9 cellular contexts compared by ENCODE assay signal in genomic region chr20:58048096-58048702, GRCh38.
DNase-seq lines count a peak whose midpoint lies in the region; ATAC-seq and TF ChIP-seq lines count a peak whose summit lies in the region.
"Had no signal": no experiment of that assay in that cellular context is flagged by ENCODE, and none has a peak within 500 bp of the region (broad histone marks: within the 10 kb centered on the region; RNA-seq: fewer than 3 reads in every experiment).

No MANE protein-coding gene starts in this region.

- intact Hi-C loops in Calu3 (cut with micrococcal nuclease; ENCODE audit: unreplicated experiment) = no loop called here
- intact Hi-C loops in lower leg skin (cut with DNase I; ENCODE audit: low total_unique reads) = no loop called here
- intact Hi-C loops in right cardiac atrium (cut with DNase I) = no loop called here

- no peak overlapping the region for H3K27ac Mint-ChIP-seq in Calu3 (ENCODE audit: unreplicated experiment)

- no peaks in the 10 kb centered on the region for H3K36me3 Mint-ChIP-seq in Calu3 (ENCODE audit: insufficient read depth, unreplicated experiment)

- BruUV-seq in Calu3 (replicated peaks; lab: Mats Ljungman, UMichigan) = no TSS peak

- 31 to 35% methylated on average over 3 of the region's 3 CpGs for WGBS in lower leg skin, 2 donors
- WGBS in right cardiac atrium = 41% methylated on average over 3 of the region's 3 CpGs

- no peak overlapping the region for H3K27ac ChIP-seq in right cardiac atrium (ENCODE audit: low read length)

- H3K27me3 ChIP-seq in right cardiac atrium (ENCODE audit: control insufficient read depth, insufficient read depth) = no peaks in the 10 kb centered on the region
- H3K27me3 ChIP-seq: adrenal gland had no signal

- TF ChIP-seq POLR2A in lower leg skin (IDR thresholded peaks at IDR 0.05) = no peak

- ATAC-seq in HG03354 (IDR thresholded peaks at IDR 0.05; ENCODE audit: poor library complexity, severe bottlenecking, unreplicated experiment) (no peak), right cardiac atrium (no peak)

- CTCF ChIA-PET in Calu3 (lab: Charles Lee) = interaction anchor here (0.7 to 0.8 kb wide), 4 partner anchors 83 to 1355 kb away, joined by 3 to 7 read pairs (median 4); no protein-coding TSS in a partner anchor

- in situ Hi-C loops in astrocyte of the cerebellum (cut with HindIII; ENCODE audit: low sequenced_read_pairs) = no loop called here

- peaks cover 3% of the 10 kb centered on the region for H3K9me3 Mint-ChIP-seq in Calu3 (ENCODE audit: low read depth, unreplicated experiment)

- no peak for TF ChIP-seq CTCF in Calu3 (IDR thresholded peaks at IDR 0.05; ENCODE audit: unreplicated experiment)
- TF ChIP-seq CTCF in astrocyte of the cerebellum (IDR thresholded peaks at IDR 0.05; ENCODE audit: low read depth, low read length, missing control alignments) = no peak
- TF ChIP-seq CTCF in lower leg skin (IDR thresholded peaks at IDR 0.05) = no peak

- H3K9me3 ChIP-seq in right cardiac atrium (ENCODE audit: control insufficient read depth, low read length) = no peaks in the 10 kb centered on the region
- H3K9me3 ChIP-seq: adrenal gland had no signal

- H3K4me1 ChIP-seq in right cardiac atrium (ENCODE audit: control insufficient read depth, insufficient read depth, low read length) = peaks cover 2% of the 10 kb centered on the region
- H3K4me1 ChIP-seq: adrenal gland had no signal

- no peak overlapping the region for H3K4me3 ChIP-seq in astrocyte of the cerebellum (ENCODE audit: low read depth, low read length)
- H3K4me3 ChIP-seq in lower leg skin (ENCODE audit: low read depth, poor library complexity, severe bottlenecking) = no peak overlapping the region
- H3K4me3 ChIP-seq in right cardiac atrium (ENCODE audit: low read length) = no peak overlapping the region
- H3K4me3 ChIP-seq: adrenal gland had no signal

- no peak overlapping the region for H3K4me3 Mint-ChIP-seq in Calu3 (ENCODE audit: low read depth, unreplicated experiment)

- DNase-seq in Calu3 = peak; percentile 50
- DNase-seq in LHCN-M2 (ENCODE audit: low read depth) = peak; percentile 64
- peak; percentile 71 for DNase-seq in astrocyte of the cerebellum (ENCODE audit: low read depth)
- peak; percentile 15 to 74 for DNase-seq in lower leg skin (ENCODE audit: low spot score in 2 of 2)
- DNase-seq in NCI-H1417 treated with DMSO at 0.1 percent for 48 hours (lab: John Stamatoyannopoulos, UW) = no peak
- no peak for DNase-seq in stimulated activated CD4-positive, alpha-beta T cell treated with anti-CD3 and anti-CD28 coated beads, Interleukin-4, amount 100 ng/mL, for 1 hour
- DNase-seq in right cardiac atrium = no peak

- H3K27me3 Mint-ChIP-seq in Calu3 (ENCODE audit: unreplicated experiment) = no peaks in the 10 kb centered on the region

- peaks cover 6% of the 10 kb centered on the region for H3K4me1 Mint-ChIP-seq in Calu3 (ENCODE audit: low read depth, unreplicated experiment)

Comparison
In these comparisons a context has a peak if more than half of its experiments do, and no peak if none do; other contexts are left out.
1. DNase-seq: peak in Calu3 (single experiment), LHCN-M2 (single experiment), astrocyte of the cerebellum (single experiment) and lower leg skin (2 of 2); none in NCI-H1417 treated with DMSO at 0.1 percent for 48 hours (single experiment), stimulated activated CD4-positive, alpha-beta T cell treated with anti-CD3 and anti-CD28 coated beads, Interleukin-4, amount 100 ng/mL, for 1 hour (single experiment) and right cardiac atrium (0 of 3).